In the genomic region with DNA sequence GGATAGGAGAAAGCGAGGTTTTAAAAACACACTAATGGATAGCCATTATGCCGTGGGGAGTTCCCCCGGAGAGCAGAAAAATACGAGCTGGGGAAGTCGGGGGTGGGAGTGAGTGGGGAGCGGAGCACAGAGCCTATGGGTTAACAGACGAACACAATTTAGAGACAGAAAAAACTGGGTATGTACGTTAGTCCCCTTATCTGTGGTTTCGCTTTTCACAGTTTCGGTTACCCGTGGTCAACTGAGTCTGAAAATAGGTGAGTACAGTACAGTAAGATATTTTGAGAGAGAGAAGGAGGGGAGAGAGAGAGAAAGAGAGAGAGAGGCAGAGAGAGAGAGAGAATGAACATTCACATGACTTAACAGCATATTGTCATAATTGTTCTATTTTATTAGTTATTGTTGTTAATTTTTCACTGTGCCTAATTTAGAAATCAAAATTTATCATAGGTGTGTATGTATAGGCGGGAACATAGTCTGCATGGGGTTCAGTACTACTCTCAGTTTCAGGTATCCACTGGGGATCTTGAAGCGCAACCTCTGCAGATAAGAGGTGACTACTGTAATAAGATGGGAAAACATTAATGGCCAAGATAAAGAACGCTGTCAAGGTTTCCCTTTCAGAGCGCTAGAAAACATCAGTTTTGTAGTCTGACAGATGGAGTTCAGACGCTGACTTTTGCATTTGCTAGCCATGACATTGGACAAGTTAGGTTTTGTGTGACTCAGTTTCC, we compare ENCODE assay signal across 12 cellular contexts.
DNase-seq lines count a peak whose midpoint lies in the region; ATAC-seq and TF ChIP-seq lines count a peak whose summit lies in the region.
"Had no signal": no experiment of that assay in that cellular context is flagged by ENCODE, and none has a peak within 500 bp of the region (broad histone marks: within the 10 kb centered on the region; RNA-seq: fewer than 3 reads in every experiment).

No MANE protein-coding gene starts in this region.

- H3K27me3 ChIP-seq in GM06990 (replicated peaks; ENCODE audit: control insufficient read depth, insufficient read depth, low read length) (no peaks in the 10 kb centered on the region), body of pancreas (no peaks in the 10 kb centered on the region)
- H3K27me3 ChIP-seq: BE2C had no signal

- DNase-seq in GM06990 (ENCODE audit: extremely low read depth, insufficient read length): peak; percentile 48
- no peak for DNase-seq in activated T-helper 2 cell treated with anti-CD3 and anti-CD28 coated beads, Interferon-gamma antibody, Interleukin-2, Interleukin-4, amounts not matched to agents 10 μg/mL and 5 μg/mL and 100 μg/mL, durations not matched to agents 14 hours and 24 hours and 36 hours (ENCODE audit: low spot score)
- DNase-seq in body of pancreas: no peak
- no peak for DNase-seq in dermis blood vessel endothelial cell
- no peak for DNase-seq in GDM1 (lab: John Stamatoyannopoulos, UW)
- no peak for DNase-seq in medulla oblongata (ENCODE audit: extremely low spot score)
- DNase-seq: activated CD8-positive, alpha-beta memory T cell treated with anti-CD3 and anti-CD28 coated beads, Interleukin-2, amount 10 ng/mL, durations not matched to agents 7 days and 5 days; BE2C; cortex of kidney; stimulated activated CD4-positive, alpha-beta T cell treated with anti-CD3 and anti-CD28 coated beads, Interleukin-2, amount 100 ng/mL, for 24 hours had no signal

- no peaks in the 10 kb centered on the region for H3K36me3 Mint-ChIP-seq in activated T-helper 2 cell treated with anti-CD3 and anti-CD28 coated beads, Interferon-gamma antibody, Interleukin-2, Interleukin-4, amounts not matched to agents 10 μg/mL and 5 μg/mL and 100 μg/mL, durations not matched to agents 14 hours and 24 hours and 36 hours (ENCODE audit: low read depth)
- H3K36me3 Mint-ChIP-seq: activated CD8-positive, alpha-beta memory T cell treated with anti-CD3 and anti-CD28 coated beads, Interleukin-2, amount 10 ng/mL, durations not matched to agents 7 days and 5 days had no signal

- 56 to 62% methylated on average over 16 of the region's 16 CpGs for WGBS in body of pancreas, 2 donors

- no peak for TF ChIP-seq POLR2A in body of pancreas (IDR thresholded peaks at IDR 0.05)

- no peak overlapping the region for H3K27ac Mint-ChIP-seq in activated T-helper 2 cell treated with anti-CD3 and anti-CD28 coated beads, Interferon-gamma antibody, Interleukin-2, Interleukin-4, amounts not matched to agents 10 μg/mL and 5 μg/mL and 100 μg/mL, durations not matched to agents 14 hours and 24 hours and 36 hours
- H3K27ac Mint-ChIP-seq: activated CD8-positive, alpha-beta memory T cell treated with anti-CD3 and anti-CD28 coated beads, Interleukin-2, amount 10 ng/mL, durations not matched to agents 7 days and 5 days had no signal

- no peaks in the 10 kb centered on the region for H3K36me3 ChIP-seq in GM06990 (ENCODE audit: control insufficient read depth, insufficient read depth, low read length)
- H3K36me3 ChIP-seq in body of pancreas (replicated peaks in 1 of 2; ENCODE audit: insufficient read depth in 1 of 2, low read depth in 2 of 2): no peaks in the 10 kb centered on the region
- H3K36me3 ChIP-seq: BE2C had no signal

- no peaks in the 10 kb centered on the region for H3K9me3 ChIP-seq in body of pancreas
- H3K9me3 ChIP-seq: BE2C had no signal

- no peaks in the 10 kb centered on the region for H3K4me1 ChIP-seq in body of pancreas
- H3K4me1 ChIP-seq: BE2C had no signal

- no peaks in the 10 kb centered on the region for H3K9me3 Mint-ChIP-seq in activated T-helper 2 cell treated with anti-CD3 and anti-CD28 coated beads, Interferon-gamma antibody, Interleukin-2, Interleukin-4, amounts not matched to agents 10 μg/mL and 5 μg/mL and 100 μg/mL, durations not matched to agents 14 hours and 24 hours and 36 hours

- H3K4me1 Mint-ChIP-seq in activated T-helper 2 cell treated with anti-CD3 and anti-CD28 coated beads, Interferon-gamma antibody, Interleukin-2, Interleukin-4, amounts not matched to agents 10 μg/mL and 5 μg/mL and 100 μg/mL, durations not matched to agents 14 hours and 24 hours and 36 hours (ENCODE audit: low read depth): peaks cover 24% of the 10 kb centered on the region

- TF ChIP-seq CTCF in GM06990 (IDR thresholded peaks at IDR 0.05; ENCODE audit: insufficient read depth, low read length, poor library complexity, severe bottlenecking) (no peak), body of pancreas (IDR thresholded peaks at IDR 0.05) (no peak)

- peak overlapping the region; percentile 18 for H3K4me3 Mint-ChIP-seq in activated T-helper 2 cell treated with anti-CD3 and anti-CD28 coated beads, Interferon-gamma antibody, Interleukin-2, Interleukin-4, amounts not matched to agents 10 μg/mL and 5 μg/mL and 100 μg/mL, durations not matched to agents 14 hours and 24 hours and 36 hours (ENCODE audit: low read depth)
- H3K4me3 Mint-ChIP-seq: activated CD8-positive, alpha-beta memory T cell treated with anti-CD3 and anti-CD28 coated beads, Interleukin-2, amount 10 ng/mL, durations not matched to agents 7 days and 5 days had no signal

- no peak overlapping the region for H3K4me3 ChIP-seq in GM06990 (replicated peaks; ENCODE audit: low read depth, low read length)
- H3K4me3 ChIP-seq in body of pancreas: no peak overlapping the region

- peak; percentile 84 for ATAC-seq in GM19467 (IDR thresholded peaks at IDR 0.05; ENCODE audit: unreplicated experiment)
- peak; percentile 95 for ATAC-seq in HG03103 (IDR thresholded peaks at IDR 0.05; ENCODE audit: low read depth, unreplicated experiment)
- ATAC-seq in body of pancreas: no peak
- ATAC-seq: activated CD8-positive, alpha-beta memory T cell treated with anti-CD3 and anti-CD28 coated beads, Interleukin-2, amount 10 ng/mL, durations not matched to agents 7 days and 5 days had no signal

- H3K27me3 Mint-ChIP-seq in activated T-helper 2 cell treated with anti-CD3 and anti-CD28 coated beads, Interferon-gamma antibody, Interleukin-2, Interleukin-4, amounts not matched to agents 10 μg/mL and 5 μg/mL and 100 μg/mL, durations not matched to agents 14 hours and 24 hours and 36 hours (ENCODE audit: low read depth): peaks cover 37% of the 10 kb centered on the region

- intact Hi-C loops in activated T-helper 2 cell treated with anti-CD3 and anti-CD28 coated beads, Interferon-gamma antibody, Interleukin-2, Interleukin-4, amounts not matched to agents 10 μg/mL and 5 μg/mL and 100 μg/mL, durations not matched to agents 14 hours and 24 hours and 36 hours (cut with micrococcal nuclease): loop anchor here (2.0 kb wide), 1 partner anchor 52 kb away; no protein-coding TSS in a partner anchor
- intact Hi-C loops in body of pancreas (cut with DNase I): no loop called here

- no peak overlapping the region for H3K27ac ChIP-seq in body of pancreas
